18 cellular contexts compared by ENCODE assay signal in the genomic region with DNA sequence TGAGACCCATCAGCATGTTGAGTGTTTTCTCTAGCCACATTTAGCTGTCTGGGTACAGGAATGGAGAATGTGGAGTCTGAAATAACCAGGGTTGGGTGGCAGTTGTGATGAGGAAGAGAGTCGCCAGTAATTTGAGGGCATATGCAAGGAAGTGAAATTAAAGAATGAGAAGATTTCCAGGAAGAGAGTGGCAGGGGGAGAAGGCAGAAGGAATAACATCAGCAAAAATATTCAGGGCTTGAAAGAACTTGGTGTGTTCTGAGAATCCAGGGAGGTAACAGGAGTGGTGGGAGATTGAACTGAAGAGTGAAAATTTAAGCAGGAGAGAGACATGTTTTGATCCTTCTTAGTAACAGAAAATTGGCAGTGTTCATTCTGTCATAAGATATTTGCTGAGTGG. TPM values are rescaled to one million over a fixed set of nuclear protein-coding genes. Genes with fewer than 3 reads are reported as not detected.
A peak's percentile ranks its signal among the peaks of the same experiment; 100 is the strongest.
DNase-seq lines count a peak whose midpoint lies in the region; ATAC-seq and TF ChIP-seq lines count a peak whose summit lies in the region.
"Had no signal": no experiment of that assay in that cellular context is flagged by ENCODE, and none has a peak within 500 bp of the region (broad histone marks: within the 10 kb centered on the region; RNA-seq: fewer than 3 reads in every experiment).

No MANE protein-coding gene starts in this region.

- H3K4me3 Mint-ChIP-seq in activated T-helper 1 cell treated with anti-CD3 and anti-CD28 coated beads, Interleukin-12 subunit alpha, Interleukin-12 subunit beta, Interleukin-2, Interleukin-4 antibody, amounts not matched to agents 30 ng/mL and 10 ng/mL and 1 ng/mL, durations not matched to agents 14 hours and 24 hours and 36 hours = no peak overlapping the region
- no peak overlapping the region for H3K4me3 Mint-ChIP-seq in stimulated activated naive B cell treated with anti-CD40 and anti-IgM and Interleukin-4, amounts not matched to agents 10 μg/mL and 1 μg/mL and 100 μg/mL, for 72 hours
- H3K4me3 Mint-ChIP-seq: B cell; T-helper 1 cell treated with Interleukin-12 subunit alpha and Interleukin-12 subunit beta and Interleukin-4 antibody, amounts not matched to agents 30 μg/mL and 1 μg/mL, for 36 hours had no signal

- no peak for TF ChIP-seq POLR2A in uterus (IDR thresholded peaks at IDR 0.05)

- WGBS in right cardiac atrium = 72% methylated on average over 1 of the region's 1 CpG

- peaks cover 5% of the 10 kb centered on the region for H3K36me3 ChIP-seq in right atrium auricular region
- H3K36me3 ChIP-seq in uterus = no peaks in the 10 kb centered on the region

- H3K4me1 ChIP-seq in right atrium auricular region (peaks cover 0 to 30% of the 10 kb centered on the region in 2 donors), right cardiac atrium (ENCODE audit: control insufficient read depth, insufficient read depth, low read length) (no peaks in the 10 kb centered on the region), uterus (peaks cover 0 to 6% of the 10 kb centered on the region in 2 donors)

- H3K27ac ChIP-seq in right atrium auricular region = peak overlapping the region; percentile 50 to 70
- peak overlapping the region; percentile 39 for H3K27ac ChIP-seq in right cardiac atrium (ENCODE audit: low read length)
- no peak overlapping the region for H3K27ac ChIP-seq in uterus

- H3K27me3 ChIP-seq in right atrium auricular region (no peaks in the 10 kb centered on the region), right cardiac atrium (ENCODE audit: control insufficient read depth, insufficient read depth) (no peaks in the 10 kb centered on the region), uterus (no peaks in the 10 kb centered on the region)

- TF ChIP-seq CTCF in right atrium auricular region (IDR thresholded peaks at IDR 0.05) (no peak), GM20000 (IDR thresholded peaks at IDR 0.05; ENCODE audit: extremely low read depth, missing control alignments) (no peak), uterus (IDR thresholded peaks at IDR 0.05) (no peak)

- intact Hi-C loops in left ventricle myocardium superior (cut with micrococcal nuclease) = no loop called here
- intact Hi-C loops in activated T-helper 1 cell treated with anti-CD3 and anti-CD28 coated beads, Interleukin-12 subunit alpha, Interleukin-12 subunit beta, Interleukin-2, Interleukin-4 antibody, amounts not matched to agents 30 ng/mL and 10 ng/mL and 1 ng/mL, durations not matched to agents 14 hours and 24 hours and 36 hours (cut with micrococcal nuclease) = no loop called here
- intact Hi-C loops in right cardiac atrium (cut with DNase I) = no loop called here
- intact Hi-C loops in uterus (cut with DNase I; ENCODE audit: low total_unique reads) = no loop called here

- H3K9me3 ChIP-seq in right atrium auricular region (no peaks in the 10 kb centered on the region), right cardiac atrium (ENCODE audit: control insufficient read depth, low read length) (no peaks in the 10 kb centered on the region), uterus (no peaks in the 10 kb centered on the region)

- peaks cover 25% of the 10 kb centered on the region for H3K36me3 Mint-ChIP-seq in activated T-helper 1 cell treated with anti-CD3 and anti-CD28 coated beads, Interleukin-12 subunit alpha, Interleukin-12 subunit beta, Interleukin-2, Interleukin-4 antibody, amounts not matched to agents 30 ng/mL and 10 ng/mL and 1 ng/mL, durations not matched to agents 14 hours and 24 hours and 36 hours (ENCODE audit: low read depth)
- H3K36me3 Mint-ChIP-seq in stimulated activated naive B cell treated with anti-CD40 and anti-IgM and Interleukin-4, amounts not matched to agents 10 μg/mL and 1 μg/mL and 100 μg/mL, for 72 hours = peaks cover 31 to 50% of the 10 kb centered on the region in 2 donors

- H3K4me1 Mint-ChIP-seq in activated T-helper 1 cell treated with anti-CD3 and anti-CD28 coated beads, Interleukin-12 subunit alpha, Interleukin-12 subunit beta, Interleukin-2, Interleukin-4 antibody, amounts not matched to agents 30 ng/mL and 10 ng/mL and 1 ng/mL, durations not matched to agents 14 hours and 24 hours and 36 hours (ENCODE audit: low read depth) = peaks cover 12% of the 10 kb centered on the region
- H3K4me1 Mint-ChIP-seq in stimulated activated naive B cell treated with anti-CD40 and anti-IgM and Interleukin-4, amounts not matched to agents 10 μg/mL and 1 μg/mL and 100 μg/mL, for 72 hours = peaks cover 22 to 24% of the 10 kb centered on the region in 2 donors

- ATAC-seq in left ventricle myocardium superior (no peak), right cardiac atrium (no peak), HG03175 (IDR thresholded peaks at IDR 0.05; ENCODE audit: unreplicated experiment) (no peak)
- no peak for ATAC-seq in stimulated activated naive B cell treated with anti-CD40 and anti-IgM and Interleukin-4, amounts not matched to agents 10 μg/mL and 1 μg/mL and 100 μg/mL, for 72 hours (replicated peaks)
- ATAC-seq: activated CD4-positive, CD25-positive, alpha-beta regulatory T cell treated with anti-CD3 and anti-CD28 coated beads, Interleukin-2, amount 50 U/mL, for 24 hours; left lobe of liver had no signal

- H3K27me3 Mint-ChIP-seq in activated T-helper 1 cell treated with anti-CD3 and anti-CD28 coated beads, Interleukin-12 subunit alpha, Interleukin-12 subunit beta, Interleukin-2, Interleukin-4 antibody, amounts not matched to agents 30 ng/mL and 10 ng/mL and 1 ng/mL, durations not matched to agents 14 hours and 24 hours and 36 hours (ENCODE audit: insufficient read depth) = no peaks in the 10 kb centered on the region
- H3K27me3 Mint-ChIP-seq in stimulated activated naive B cell treated with anti-CD40 and anti-IgM and Interleukin-4, amounts not matched to agents 10 μg/mL and 1 μg/mL and 100 μg/mL, for 72 hours = no peaks in the 10 kb centered on the region
- H3K27me3 Mint-ChIP-seq: B cell had no signal

- peak overlapping the region; percentile 13 for H3K27ac Mint-ChIP-seq in activated T-helper 1 cell treated with anti-CD3 and anti-CD28 coated beads, Interleukin-12 subunit alpha, Interleukin-12 subunit beta, Interleukin-2, Interleukin-4 antibody, amounts not matched to agents 30 ng/mL and 10 ng/mL and 1 ng/mL, durations not matched to agents 14 hours and 24 hours and 36 hours
- peak overlapping the region; percentile 2 for H3K27ac Mint-ChIP-seq in stimulated activated naive B cell treated with anti-CD40 and anti-IgM and Interleukin-4, amounts not matched to agents 10 μg/mL and 1 μg/mL and 100 μg/mL, for 72 hours
- H3K27ac Mint-ChIP-seq: B cell; T-helper 1 cell treated with Interleukin-12 subunit alpha and Interleukin-12 subunit beta and Interleukin-4 antibody, amounts not matched to agents 30 μg/mL and 1 μg/mL, for 36 hours had no signal

- no peak overlapping the region for H3K4me3 ChIP-seq in right atrium auricular region
- H3K4me3 ChIP-seq in right cardiac atrium (ENCODE audit: low read length) = no peak overlapping the region
- no peak overlapping the region for H3K4me3 ChIP-seq in uterus

- H3K9me3 Mint-ChIP-seq in activated T-helper 1 cell treated with anti-CD3 and anti-CD28 coated beads, Interleukin-12 subunit alpha, Interleukin-12 subunit beta, Interleukin-2, Interleukin-4 antibody, amounts not matched to agents 30 ng/mL and 10 ng/mL and 1 ng/mL, durations not matched to agents 14 hours and 24 hours and 36 hours = no peaks in the 10 kb centered on the region
- peaks cover 0 to 2% of the 10 kb centered on the region in 2 donors for H3K9me3 Mint-ChIP-seq in stimulated activated naive B cell treated with anti-CD40 and anti-IgM and Interleukin-4, amounts not matched to agents 10 μg/mL and 1 μg/mL and 100 μg/mL, for 72 hours
- H3K9me3 Mint-ChIP-seq: T-helper 1 cell treated with Interleukin-12 subunit alpha and Interleukin-12 subunit beta and Interleukin-4 antibody, amounts not matched to agents 30 μg/mL and 1 μg/mL, for 36 hours had no signal

- DNase-seq in right atrium auricular region (ENCODE audit: low spot score) (no peak), left ventricle myocardium superior (no peak), right cardiac atrium (no peak), GM20000 (ENCODE audit: low spot score) (no peak), uterus (no peak)
- DNase-seq in activated T-helper 1 cell treated with anti-CD3 and anti-CD28 coated beads, Interleukin-12 subunit alpha, Interleukin-12 subunit beta, Interleukin-2, Interleukin-4 antibody, amounts not matched to agents 30 ng/mL and 10 ng/mL and 1 ng/mL, durations not matched to agents 14 hours and 24 hours and 36 hours (ENCODE audit: low spot score) = no peak
- DNase-seq in stimulated activated naive B cell treated with anti-CD40 and anti-IgM and Interleukin-4, amounts not matched to agents 10 μg/mL and 1 μg/mL and 100 μg/mL, for 72 hours = no peak
- DNase-seq: activated CD8-positive, alpha-beta memory T cell treated with anti-CD3 and anti-CD28 coated beads, Interleukin-2, amount 50 U/mL, for 48 hours; MM.1S; NCI-H2029 treated with DMSO at 0.1 percent for 48 hours; posterior cingulate gyrus; SHP77 treated with DMSO at 0.1 percent for 48 hours; trophoblast cell had no signal

RNA-seq across cellular contexts. Expression of gene PHF20, which starts 54.5 kb away (rescaled TPM):
- total RNA-seq in right atrium auricular region (10 to 100 TPM; 29.7 to 34.7 TPM), left ventricle myocardium superior (37.0 TPM), right cardiac atrium (10 to 100 TPM; 44.6 to 56.8 (median 55.6) TPM), uterus (100 to 1,000 TPM in 1 of 4 donors, 10 to 100 TPM in 3; 35.3 to 109 (median 76.5) TPM)
- 50.5 and 61.9 TPM in 2 replicates for total RNA-seq in activated T-helper 1 cell treated with anti-CD3 and anti-CD28 coated beads, Interleukin-12 subunit alpha, Interleukin-12 subunit beta, Interleukin-2, Interleukin-4 antibody, amounts not matched to agents 30 ng/mL and 10 ng/mL and 1 ng/mL, durations not matched to agents 14 hours and 24 hours and 36 hours
- polyA plus RNA-seq in right cardiac atrium = 38.5 TPM

Comparison
In these comparisons a context has a peak if more than half of its experiments do, and no peak if none do; other contexts are left out.
1. H3K27ac ChIP-seq: peak in right atrium auricular region (2 of 2) and right cardiac atrium (single experiment); none in uterus (0 of 2).